In genomic region chr12:50824914-50825313, GRCh38 we compare ENCODE assay signal across 1 cellular context.
TF ChIP-seq lines count a peak whose summit lies in the region.

No MANE protein-coding gene starts in this region.

TF ChIP-seq in HepG2, 621 proteins besides CTCF, POLR2A, EP300 and RAD21 (continued from another document):
- TF ChIP-seq PRDM10 (CRISPR knock-in tag; IDR thresholded peaks at IDR 0.05; ENCODE audit: low read depth) (no peak), ZNF501 (CRISPR knock-in tag; IDR thresholded peaks at IDR 0.05) (0 out of 2 replicates have a peak, but pooled peaks have one; percentile 28)
